Comparison of ENCODE assay signal across 21 cellular contexts in genomic region chr21:33368576-33368975, GRCh38. TPM values are rescaled to one million over a fixed set of nuclear protein-coding genes. Genes with fewer than 3 reads are reported as not detected.
DNase-seq lines count a peak whose midpoint lies in the region; ATAC-seq and TF ChIP-seq lines count a peak whose summit lies in the region.
"Had no signal": no experiment of that assay in that cellular context is flagged by ENCODE, and none has a peak within 500 bp of the region (broad histone marks: within the 10 kb centered on the region; RNA-seq: fewer than 3 reads in every experiment).

No MANE protein-coding gene starts in this region.

- H3K9ac ChIP-seq in OCI-LY1 (ENCODE audit: low read length), result no peak overlapping the region
- H3K9ac ChIP-seq: BLaER1 treated with 17β-estradiol and CSF1 and Interleukin-3, amounts not matched to agents 10 nM and 100 nM had no signal

- no peak overlapping the region for H2AFZ ChIP-seq in OCI-LY1 (ENCODE audit: low read length)

- H3K27ac Mint-ChIP-seq in activated T-cell treated with anti-CD3 and anti-CD28 coated beads, Interleukin-2, amount 50 U/mL, for 72 hours, result peak overlapping the region; percentile 57
- H3K27ac Mint-ChIP-seq in endothelial cell (ENCODE audit: unreplicated experiment), result no peak overlapping the region
- peak overlapping the region; percentile 80 for H3K27ac Mint-ChIP-seq in stimulated activated naive B cell treated with anti-CD40 and anti-IgM and Interleukin-4, amounts not matched to agents 10 μg/mL and 1 μg/mL and 100 μg/mL, for 72 hours
- H3K27ac Mint-ChIP-seq: CD8-positive, alpha-beta memory T cell had no signal

- H3K9me3 ChIP-seq in OCI-LY1 (ENCODE audit: low read length), result peaks cover 12% of the 10 kb centered on the region

- no peaks in the 10 kb centered on the region for H3K79me2 ChIP-seq in OCI-LY1 (ENCODE audit: insufficient read depth, low read length)

- H3K27ac ChIP-seq in OCI-LY1 (ENCODE audit: low read depth, low read length, poor library complexity, severe bottlenecking), result peak overlapping the region; percentile 32
- H3K27ac ChIP-seq: A549 had no signal

- no peaks in the 10 kb centered on the region for H3K36me3 ChIP-seq in OCI-LY1 (ENCODE audit: insufficient read depth, low read length)

- peaks cover 40% of the 10 kb centered on the region for H3K4me1 ChIP-seq in OCI-LY1 (ENCODE audit: insufficient read depth, low read length, severe bottlenecking)
- H3K4me1 ChIP-seq: A549 had no signal

- no peaks in the 10 kb centered on the region for H3K9me2 ChIP-seq in OCI-LY1 (ENCODE audit: low read depth, low read length)

- 0 out of 2 replicates have a peak, but pooled peaks cover 4% of the 10 kb centered on the region for H3F3A ChIP-seq in OCI-LY1 (ENCODE audit: insufficient read depth, low read length)

- H3K4me2 ChIP-seq in OCI-LY1 (ENCODE audit: low read length), result no peak overlapping the region
- H3K4me2 ChIP-seq: A549; BLaER1 treated with 17β-estradiol and CSF1 and Interleukin-3, amounts not matched to agents 10 nM and 100 nM had no signal

- no peak for TF ChIP-seq CTCF in OCI-LY1 (IDR thresholded peaks at IDR 0.05; ENCODE audit: low read length)
- no peak for TF ChIP-seq CTCF in endothelial cell (IDR thresholded peaks at IDR 0.05; ENCODE audit: unreplicated experiment)

- H3K4me1 Mint-ChIP-seq in activated T-cell treated with anti-CD3 and anti-CD28 coated beads, Interleukin-2, amount 50 U/mL, for 72 hours (ENCODE audit: low read depth), result no peaks in the 10 kb centered on the region
- H3K4me1 Mint-ChIP-seq in endothelial cell (ENCODE audit: unreplicated experiment), result no peaks in the 10 kb centered on the region
- H3K4me1 Mint-ChIP-seq in stimulated activated naive B cell treated with anti-CD40 and anti-IgM and Interleukin-4, amounts not matched to agents 10 μg/mL and 1 μg/mL and 100 μg/mL, for 72 hours, result peaks cover 32 to 64% of the 10 kb centered on the region in 2 donors
- H3K4me1 Mint-ChIP-seq: CD8-positive, alpha-beta memory T cell had no signal

- H3K4me3 Mint-ChIP-seq in activated T-cell treated with anti-CD3 and anti-CD28 coated beads, Interleukin-2, amount 50 U/mL, for 72 hours, result no peak overlapping the region
- H3K4me3 Mint-ChIP-seq in endothelial cell (ENCODE audit: unreplicated experiment), result peak overlapping the region; percentile 6
- H3K4me3 Mint-ChIP-seq in stimulated activated naive B cell treated with anti-CD40 and anti-IgM and Interleukin-4, amounts not matched to agents 10 μg/mL and 1 μg/mL and 100 μg/mL, for 72 hours, result no peak overlapping the region
- H3K4me3 Mint-ChIP-seq: CD8-positive, alpha-beta memory T cell had no signal

- peaks cover 10 to 13% of the 10 kb centered on the region in 2 donors for H3K9me3 Mint-ChIP-seq in activated T-cell treated with anti-CD3 and anti-CD28 coated beads, Interleukin-2, amount 50 U/mL, for 72 hours
- peaks cover 17% of the 10 kb centered on the region for H3K9me3 Mint-ChIP-seq in endothelial cell (ENCODE audit: unreplicated experiment)
- H3K9me3 Mint-ChIP-seq in stimulated activated naive B cell treated with anti-CD40 and anti-IgM and Interleukin-4, amounts not matched to agents 10 μg/mL and 1 μg/mL and 100 μg/mL, for 72 hours, result peaks cover 22 to 27% of the 10 kb centered on the region in 2 donors

- no peak for ATAC-seq in activated T-cell treated with anti-CD3 and anti-CD28 coated beads, Interleukin-2, amount 50 U/mL, for 72 hours (replicated peaks in 1 of 2)
- ATAC-seq in stimulated activated naive B cell treated with anti-CD40 and anti-IgM and Interleukin-4, amounts not matched to agents 10 μg/mL and 1 μg/mL and 100 μg/mL, for 72 hours (replicated peaks), result no peak
- no peak for ATAC-seq in GM18868 (IDR thresholded peaks at IDR 0.05; ENCODE audit: unreplicated experiment)
- ATAC-seq: A549, PC-3 had no signal

- H3K27me3 Mint-ChIP-seq in activated T-cell treated with anti-CD3 and anti-CD28 coated beads, Interleukin-2, amount 50 U/mL, for 72 hours (ENCODE audit: low read depth), result no peaks in the 10 kb centered on the region
- H3K27me3 Mint-ChIP-seq in endothelial cell (ENCODE audit: unreplicated experiment), result peaks cover 2% of the 10 kb centered on the region
- no peaks in the 10 kb centered on the region for H3K27me3 Mint-ChIP-seq in stimulated activated naive B cell treated with anti-CD40 and anti-IgM and Interleukin-4, amounts not matched to agents 10 μg/mL and 1 μg/mL and 100 μg/mL, for 72 hours

- DNase-seq in activated T-cell treated with anti-CD3 and anti-CD28 coated beads, Interleukin-2, amount 50 U/mL, for 72 hours, result no peak
- no peak for DNase-seq in activated T-cell treated with anti-CD3 and anti-CD28 coated beads, Interleukin-2, amount 50 U/mL, for 1 hour
- DNase-seq in endothelial cell (ENCODE audit: low spot score) (no peak), NCI-H2227 treated with DMSO at 0.1 percent for 48 hours (lab: John Stamatoyannopoulos, UW) (no peak)
- no peak for DNase-seq in stimulated activated naive B cell treated with anti-CD40 and anti-IgM and Interleukin-4, amounts not matched to agents 10 μg/mL and 1 μg/mL and 100 μg/mL, for 72 hours
- DNase-seq: CD8-positive, alpha-beta memory T cell; DMS53; EL; KG1; NCI-H1417; NCI-H187 treated with DMSO at 0.1 percent for 48 hours; NCI-H226; NCI-H524 treated with DMSO at 0.1 percent for 48 hours; PC-3; RPMI8226; SHP77 treated with DMSO at 0.1 percent for 48 hours had no signal

- peaks cover 22 to 24% of the 10 kb centered on the region in 2 donors for H3K36me3 Mint-ChIP-seq in activated T-cell treated with anti-CD3 and anti-CD28 coated beads, Interleukin-2, amount 50 U/mL, for 72 hours (ENCODE audit: insufficient read depth in 2 of 2)
- peaks cover 24% of the 10 kb centered on the region for H3K36me3 Mint-ChIP-seq in endothelial cell (ENCODE audit: low read depth, unreplicated experiment)
- H3K36me3 Mint-ChIP-seq in stimulated activated naive B cell treated with anti-CD40 and anti-IgM and Interleukin-4, amounts not matched to agents 10 μg/mL and 1 μg/mL and 100 μg/mL, for 72 hours, result peaks cover 17 to 32% of the 10 kb centered on the region in 2 donors

- H4K20me1 ChIP-seq in OCI-LY1 (ENCODE audit: insufficient read depth, low read length), result no peaks in the 10 kb centered on the region
- H4K20me1 ChIP-seq: BLaER1 treated with 17β-estradiol and CSF1 and Interleukin-3, amounts not matched to agents 10 nM and 100 nM had no signal

- H3K27me3 ChIP-seq in OCI-LY1 (ENCODE audit: insufficient read depth, low read length), result no peaks in the 10 kb centered on the region
- H3K27me3 ChIP-seq: BLaER1 treated with 17β-estradiol and CSF1 and Interleukin-3, amounts not matched to agents 10 nM and 100 nM had no signal

- no peak overlapping the region for H3K4me3 ChIP-seq in OCI-LY1 (ENCODE audit: low read depth, low read length, poor library complexity, severe bottlenecking)
- H3K4me3 ChIP-seq: A549, GM12878 had no signal

RNA-seq across cellular contexts. Expression of gene IFNGR2, which starts 34.6 kb away (rescaled TPM):
- 10 to 100 TPM; 25.2 to 34.6 TPM for total RNA-seq in activated T-cell treated with anti-CD3 and anti-CD28 coated beads, Interleukin-2, amount 50 U/mL, for 72 hours
- total RNA-seq in endothelial cell (ENCODE audit: unreplicated experiment), result 32.1 TPM

RNA-seq across cellular contexts. Expression of gene IFNAR1, which starts 43.8 kb away (rescaled TPM):
- total RNA-seq in activated T-cell treated with anti-CD3 and anti-CD28 coated beads, Interleukin-2, amount 50 U/mL, for 72 hours, result 10 to 100 TPM; 28.2 to 29.1 TPM
- 34.8 TPM for total RNA-seq in endothelial cell (ENCODE audit: unreplicated experiment)
